In the genomic region with DNA sequence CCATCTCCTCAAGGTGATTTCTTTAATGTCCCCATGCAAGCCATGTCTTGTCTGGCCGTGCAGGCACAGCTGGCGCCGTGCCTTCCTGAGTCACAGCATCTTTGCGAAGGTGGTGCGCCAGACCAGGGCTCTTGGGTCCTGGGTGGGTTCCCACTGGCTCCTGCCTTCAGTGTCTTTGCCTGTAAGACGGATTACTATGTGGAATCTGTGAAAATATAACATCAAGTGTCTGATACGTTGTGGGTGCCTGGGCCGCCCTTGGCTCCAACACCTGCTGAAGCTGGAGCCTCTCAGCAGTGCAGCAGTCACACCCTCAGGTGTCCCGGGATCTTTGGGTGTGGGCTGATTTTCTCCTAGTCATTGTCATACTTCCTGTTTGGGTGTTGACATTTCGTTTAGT, we compare ENCODE assay signal across 13 cellular contexts. TPM values are rescaled to one million over a fixed set of nuclear protein-coding genes. Genes with fewer than 3 reads are reported as not detected.
A peak's percentile ranks its signal among the peaks of the same experiment; 100 is the strongest.
DNase-seq lines count a peak whose midpoint lies in the region; ATAC-seq and TF ChIP-seq lines count a peak whose summit lies in the region.
"Had no signal": no experiment of that assay in that cellular context is flagged by ENCODE, and none has a peak within 500 bp of the region (broad histone marks: within the 10 kb centered on the region; RNA-seq: fewer than 3 reads in every experiment).

No MANE protein-coding gene starts in this region.

- H3K27ac ChIP-seq in RWPE1: peak overlapping the region; percentile 72
- peak overlapping the region; percentile 32 for H3K27ac ChIP-seq in skeletal muscle tissue (ENCODE audit: low read depth, low read length)
- H3K27ac ChIP-seq: 22Rv1, parathyroid adenoma had no signal

- TF ChIP-seq CTCF in RWPE1 (conservative IDR thresholded peaks at IDR 0.05; ENCODE audit: low read depth): no peak
- TF ChIP-seq CTCF in epithelial cell of esophagus (IDR thresholded peaks at IDR 0.05; ENCODE audit: insufficient read depth, low read depth, low read length, missing control alignments): no peak

- DNase-seq in NCI-H345 (lab: John Stamatoyannopoulos, UW) (peak; percentile 49), NCI-H345 treated with DMSO at 0.1 percent for 48 hours (lab: John Stamatoyannopoulos, UW; ENCODE audit: unreplicated experiment) (no peak), RWPE1 (ENCODE audit: low spot score) (peak; percentile 68), epithelial cell of esophagus (ENCODE audit: low read depth) (peak; percentile 86), NCI-H2171 treated with DMSO at 0.1 percent for 48 hours (lab: John Stamatoyannopoulos, UW) (no peak)
- DNase-seq in activated CD4-positive, CD25-positive, alpha-beta regulatory T cell treated with anti-CD3 and anti-CD28 coated beads, Interleukin-2, amount 50 U/mL, for 72 hours: no peak
- DNase-seq: aorta had no signal

- H3K36me3 ChIP-seq in skeletal muscle tissue (ENCODE audit: control insufficient read depth in 3 of 3, insufficient read depth in 3 of 3, low read length in 3 of 3): peaks cover 6 to 8% (median 8%) of the 10 kb centered on the region in 3 donors

- H3K9me3 ChIP-seq in skeletal muscle tissue (ENCODE audit: control insufficient read depth in 3 of 3, low read length in 3 of 3): no peaks in the 10 kb centered on the region

- H3K9ac ChIP-seq in skeletal muscle tissue (ENCODE audit: low read depth in 1 of 3, low read length in 3 of 3): no peak overlapping the region
- H3K9ac ChIP-seq: parathyroid adenoma had no signal

- no peaks in the 10 kb centered on the region for H3K27me3 ChIP-seq in skeletal muscle tissue (ENCODE audit: control insufficient read depth in 3 of 3, insufficient read depth in 3 of 3, low read length in 3 of 3)

- H3K4me3 ChIP-seq in epithelial cell of esophagus (ENCODE audit: low read length): peak overlapping the region; percentile 15
- H3K4me3 ChIP-seq in skeletal muscle tissue (ENCODE audit: low read length in 3 of 3): no peak overlapping the region

- CTCF ChIA-PET in RWPE1 (lab: Yijun Ruan, JAX): interaction anchor here (0.6 to 1.2 kb wide), 3 partner anchors 13 to 82 kb away, joined by 3 to 6 read pairs (median 4); no protein-coding TSS in a partner anchor

- ATAC-seq in GM21423 (IDR thresholded peaks at IDR 0.05; ENCODE audit: unreplicated experiment): no peak

- peaks cover 36 to 83% (median 67%) of the 10 kb centered on the region in 3 donors for H3K4me1 ChIP-seq in skeletal muscle tissue (ENCODE audit: control insufficient read depth in 3 of 3, insufficient read depth in 3 of 3, low read length in 3 of 3)

- POLR2A ChIA-PET in RWPE1 (lab: Yijun Ruan, JAX; ENCODE audit: low non-redundant PET): interaction anchor here (0.7 kb wide), 1 partner anchor 120 kb away, joined by 3 read pairs; no protein-coding TSS in a partner anchor

RNA-seq across cellular contexts. Expression of gene OSBPL2, which starts 3.2 kb away (rescaled TPM):
- 26.6 TPM for total RNA-seq in skeletal muscle tissue

RNA-seq across cellular contexts. Expression of gene HRH3, which starts 21.4 kb away (rescaled TPM):
- total RNA-seq in skeletal muscle tissue: 0.52 TPM
- total RNA-seq: aorta, dermis blood vessel endothelial cell, NCI-H460 had no signal

RNA-seq across cellular contexts. Expression of gene MTG2, which starts 58.7 kb away (rescaled TPM):
- 10.4 TPM for total RNA-seq in skeletal muscle tissue

Comparison
In these comparisons a context has a peak if more than half of its experiments do, and no peak if none do; other contexts are left out.
1. DNase-seq: peak in NCI-H345 (single experiment), RWPE1 (single experiment) and epithelial cell of esophagus (single experiment); none in NCI-H345 treated with DMSO at 0.1 percent for 48 hours (single experiment), NCI-H2171 treated with DMSO at 0.1 percent for 48 hours (single experiment) and activated CD4-positive, CD25-positive, alpha-beta regulatory T cell treated with anti-CD3 and anti-CD28 coated beads, Interleukin-2, amount 50 U/mL, for 72 hours (single experiment).